ENCODE assay signal across 28 cellular contexts in genomic region chr19:39475748-39476147, GRCh38. TPM values are rescaled to one million over a fixed set of nuclear protein-coding genes. Genes with fewer than 3 reads are reported as not detected.
"Had no signal": no experiment of that assay in that cellular context is flagged by ENCODE, and none has a peak within 500 bp of the region (broad histone marks: within the 10 kb centered on the region; RNA-seq: fewer than 3 reads in every experiment).

No MANE protein-coding gene starts in this region.

- H3K4me3 Mint-ChIP-seq: activated B cell treated with CpG ODN at 0.5 μM for 24 hours; activated naive CD4-positive, alpha-beta T cell treated with anti-CD3 and anti-CD28 coated beads, Interleukin-2, amount 10 ng/mL, durations not matched to agents 7 days and 5 days; activated T-helper 1 cell treated with anti-CD3 and anti-CD28 coated beads, Interleukin-12 subunit alpha, Interleukin-12 subunit beta, Interleukin-2, Interleukin-4 antibody, amounts not matched to agents 30 ng/mL and 10 ng/mL and 1 ng/mL, durations not matched to agents 14 hours and 24 hours and 36 hours; dendritic cell treated with granulocyte-macrophage colony-stimulating factor and Interleukin-4, amounts not matched to agents 40 ng/mL and 50 ng/mL, for 4 days; endodermal cell; stimulated activated memory B cell treated with anti-CD40 and anti-IgM and Interleukin-4, amounts not matched to agents 10 μg/mL and 1 μg/mL and 100 μg/mL, for 72 hours had no signal

- H3K4me3 ChIP-seq: heart left ventricle, lung, sigmoid colon, stomach, thyroid gland, upper lobe of left lung, vagina had no signal

- H3K27ac Mint-ChIP-seq: activated B cell treated with CpG ODN at 0.5 μM for 24 hours; activated naive CD4-positive, alpha-beta T cell treated with anti-CD3 and anti-CD28 coated beads, Interleukin-2, amount 10 ng/mL, durations not matched to agents 7 days and 5 days; activated T-helper 1 cell treated with anti-CD3 and anti-CD28 coated beads, Interleukin-12 subunit alpha, Interleukin-12 subunit beta, Interleukin-2, Interleukin-4 antibody, amounts not matched to agents 30 ng/mL and 10 ng/mL and 1 ng/mL, durations not matched to agents 14 hours and 24 hours and 36 hours; dendritic cell treated with granulocyte-macrophage colony-stimulating factor and Interleukin-4, amounts not matched to agents 40 ng/mL and 50 ng/mL, for 4 days; nephron; stimulated activated memory B cell treated with anti-CD40 and anti-IgM and Interleukin-4, amounts not matched to agents 10 μg/mL and 1 μg/mL and 100 μg/mL, for 72 hours had no signal

- H3K27ac ChIP-seq: sigmoid colon, stomach, thyroid gland, upper lobe of left lung, vagina had no signal

- H3K27me3 ChIP-seq: heart left ventricle, sigmoid colon, stomach, thyroid gland, upper lobe of left lung, vagina had no signal

- DNase-seq: activated B cell treated with CpG ODN at 0.5 μM for 24 hours; activated CD4-positive, alpha-beta T cell treated with anti-CD3 and anti-CD28 coated beads, Interleukin-2, amount 50 U/mL, for 1 hour; activated gamma-delta T cell; activated naive CD4-positive, alpha-beta T cell treated with anti-CD3 and anti-CD28 coated beads, Interleukin-2, amount 10 ng/mL, durations not matched to agents 7 days and 5 days; activated T-cell treated with anti-CD3 and anti-CD28 coated beads for 4 hours; amygdala; central memory CD4-positive, alpha-beta T cell; sigmoid colon; small intestine; stimulated activated CD4-positive, alpha-beta T cell treated with anti-CD3 and anti-CD28 coated beads, Interleukin-4, amount 100 ng/mL, for 24 hours; stomach; T1000; thyroid gland; upper lobe of left lung had no signal

- ATAC-seq: esophagus mucosa; left lobe of liver; stimulated activated memory B cell treated with anti-CD40 and anti-IgM and Interleukin-4, amounts not matched to agents 10 μg/mL and 1 μg/mL and 100 μg/mL, for 72 hours had no signal

- H3K27me3 Mint-ChIP-seq: activated B cell treated with CpG ODN at 0.5 μM for 24 hours; activated naive CD4-positive, alpha-beta T cell treated with anti-CD3 and anti-CD28 coated beads, Interleukin-2, amount 10 ng/mL, durations not matched to agents 7 days and 5 days; dendritic cell treated with granulocyte-macrophage colony-stimulating factor and Interleukin-4, amounts not matched to agents 40 ng/mL and 50 ng/mL, for 4 days; stimulated activated memory B cell treated with anti-CD40 and anti-IgM and Interleukin-4, amounts not matched to agents 10 μg/mL and 1 μg/mL and 100 μg/mL, for 72 hours had no signal

- FAIRE-seq: small intestine had no signal

- H3K9me3 Mint-ChIP-seq: activated B cell treated with CpG ODN at 0.5 μM for 24 hours; activated naive CD4-positive, alpha-beta T cell treated with anti-CD3 and anti-CD28 coated beads, Interleukin-2, amount 10 ng/mL, durations not matched to agents 7 days and 5 days; activated T-helper 1 cell treated with anti-CD3 and anti-CD28 coated beads, Interleukin-12 subunit alpha, Interleukin-12 subunit beta, Interleukin-2, Interleukin-4 antibody, amounts not matched to agents 30 ng/mL and 10 ng/mL and 1 ng/mL, durations not matched to agents 14 hours and 24 hours and 36 hours; dendritic cell treated with granulocyte-macrophage colony-stimulating factor and Interleukin-4, amounts not matched to agents 40 ng/mL and 50 ng/mL, for 4 days; endodermal cell; nephron; stimulated activated memory B cell treated with anti-CD40 and anti-IgM and Interleukin-4, amounts not matched to agents 10 μg/mL and 1 μg/mL and 100 μg/mL, for 72 hours had no signal

- H3K9me3 ChIP-seq: heart left ventricle, sigmoid colon, stomach, thyroid gland, upper lobe of left lung, vagina had no signal

RNA-seq across cellular contexts. Expression of gene DLL3, which starts 23.0 kb away (rescaled TPM):
- total RNA-seq: esophagus mucosa, heart left ventricle, left lobe of liver, lung, mononuclear cell, posterior vena cava, stomach, upper lobe of left lung, vagina had no signal
- polyA plus RNA-seq: heart left ventricle had no signal

RNA-seq across cellular contexts. Expression of gene SELENOV, which starts 39.2 kb away (rescaled TPM):
- total RNA-seq: activated B cell treated with CpG ODN at 0.5 μM for 24 hours; activated T-helper 1 cell treated with anti-CD3 and anti-CD28 coated beads, Interleukin-12 subunit alpha, Interleukin-12 subunit beta, Interleukin-2, Interleukin-4 antibody, amounts not matched to agents 30 ng/mL and 10 ng/mL and 1 ng/mL, durations not matched to agents 14 hours and 24 hours and 36 hours; esophagus mucosa; heart left ventricle; left lobe of liver; lung; mononuclear cell; osteocyte; posterior vena cava; sigmoid colon; stomach; T-helper 1 cell treated with Interleukin-12 subunit alpha and Interleukin-12 subunit beta and Interleukin-4 antibody, amounts not matched to agents 30 ng/mL and 1 ng/mL, for 36 hours; upper lobe of left lung; vagina had no signal
- polyA plus RNA-seq: heart left ventricle, lung, sigmoid colon, small intestine, stomach had no signal
